ENCODE assay signal across 23 cellular contexts in the genomic region with DNA sequence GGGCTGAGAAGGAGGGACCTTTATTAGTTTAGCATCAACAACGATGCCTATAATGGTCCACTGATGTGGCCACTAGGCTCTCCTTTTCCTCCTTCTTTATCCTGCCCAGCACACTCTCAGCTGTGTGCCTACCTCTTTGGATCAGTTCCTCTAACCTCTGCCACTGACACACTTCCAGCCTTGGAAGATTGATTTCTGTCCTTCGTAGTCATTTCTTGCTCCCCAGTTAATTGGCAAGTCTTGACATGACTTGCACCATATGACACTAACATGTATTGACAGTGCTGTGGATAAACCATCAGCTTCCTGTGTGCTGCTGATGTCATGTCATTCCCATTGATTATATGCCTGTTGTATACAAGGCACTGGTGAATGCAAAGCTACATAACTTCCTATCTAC.
DNase-seq lines count a peak whose midpoint lies in the region; ATAC-seq, FAIRE-seq and TF ChIP-seq lines count a peak whose summit lies in the region.
"Had no signal": no experiment of that assay in that cellular context is flagged by ENCODE, and none has a peak within 500 bp of the region (broad histone marks: within the 10 kb centered on the region; RNA-seq: fewer than 3 reads in every experiment).

No MANE protein-coding gene starts in this region.

- intact Hi-C loops in colonic mucosa (cut with DNase I), result no loop called here

- H2BK12ac ChIP-seq in neuronal stem cell (ENCODE audit: low read length), result no peak overlapping the region

- no peak overlapping the region for H3K4me3 ChIP-seq in epithelial cell of esophagus (ENCODE audit: low read length)
- H3K4me3 ChIP-seq in colonic mucosa, result no peak overlapping the region
- no peak overlapping the region for H3K4me3 ChIP-seq in neuronal stem cell (ENCODE audit: low read length in 2 of 2)

- ATAC-seq in activated CD4-positive, CD25-positive, alpha-beta regulatory T cell treated with anti-CD3 and anti-CD28 coated beads, Interleukin-2, amount 50 U/mL, for 24 hours, result peak; percentile 44 to 45
- ATAC-seq in HG03045 (IDR thresholded peaks at IDR 0.05; ENCODE audit: unreplicated experiment), result peak; percentile 63

- DNase-seq in activated CD4-positive, CD25-positive, alpha-beta regulatory T cell treated with anti-CD3 and anti-CD28 coated beads, Interleukin-2, amount 50 U/mL, for 72 hours, result no peak
- DNase-seq in GM12892 (ENCODE audit: insufficient read length) (no peak), epithelial cell of esophagus (ENCODE audit: low read depth) (peak; percentile 70), colonic mucosa (no peak), neuronal stem cell (ENCODE audit: low spot score) (no peak), cortex of kidney (lab: John Stamatoyannopoulos, UW) (no peak)
- DNase-seq: BE2C; CD4-positive, alpha-beta T cell; EL; GOT3; HFFc6; KBM-7; NCI-H1417 treated with DMSO at 0.1 percent for 48 hours; NCI-H2029; NCI-H2171; NCI-H446; NCI-H69; RPMI8226; SIG-M5 had no signal

- H3K9me3 ChIP-seq in colonic mucosa, result no peaks in the 10 kb centered on the region
- H3K9me3 ChIP-seq in neuronal stem cell (replicated peaks in 1 of 2; ENCODE audit: control insufficient read depth in 2 of 2, insufficient read depth in 1 of 2, low read depth in 1 of 2, low read length in 2 of 2), result no peaks in the 10 kb centered on the region
- H3K9me3 ChIP-seq: BE2C had no signal

- H3K4ac ChIP-seq in neuronal stem cell (ENCODE audit: low read length), result no peak overlapping the region

- H2AFZ ChIP-seq in neuronal stem cell (ENCODE audit: low read length), result no peak overlapping the region

- H3K18ac ChIP-seq in neuronal stem cell (ENCODE audit: low read length), result no peak overlapping the region

- H3K4me1 ChIP-seq in colonic mucosa (no peaks in the 10 kb centered on the region), neuronal stem cell (ENCODE audit: control insufficient read depth in 2 of 2, insufficient read depth in 1 of 2, low read depth in 1 of 2, low read length in 2 of 2) (no peaks in the 10 kb centered on the region)
- H3K4me1 ChIP-seq: BE2C had no signal

- H3K23ac ChIP-seq in neuronal stem cell (ENCODE audit: low read depth, low read length, poor library complexity), result no peak overlapping the region

- H2BK120ac ChIP-seq in neuronal stem cell (ENCODE audit: low read depth, low read length), result no peak overlapping the region

- H3K14ac ChIP-seq in neuronal stem cell (ENCODE audit: low read length), result no peak overlapping the region

- WGBS in neuronal stem cell (ENCODE audit: extremely low coverage in 2 of 2, insufficient read length in 2 of 2, insufficient replicate concordance in 1 of 2), 2 donors, result no CpG with 5 or more reads among the region's 2 CpGs

- H3K36me3 ChIP-seq in colonic mucosa, result no peaks in the 10 kb centered on the region
- no peaks in the 10 kb centered on the region for H3K36me3 ChIP-seq in neuronal stem cell (replicated peaks in 1 of 2; ENCODE audit: control insufficient read depth in 2 of 2, insufficient read depth in 2 of 2, low read length in 2 of 2)
- H3K36me3 ChIP-seq: BE2C had no signal

- H2BK15ac ChIP-seq in neuronal stem cell (ENCODE audit: low read length), result no peak overlapping the region

- no peak for TF ChIP-seq CTCF in epithelial cell of esophagus (IDR thresholded peaks at IDR 0.05; ENCODE audit: insufficient read depth, low read depth, low read length, missing control alignments)
- TF ChIP-seq CTCF in colonic mucosa (IDR thresholded peaks at IDR 0.05), result no peak

- no peak overlapping the region for H2BK5ac ChIP-seq in neuronal stem cell (ENCODE audit: low read length)

- TF ChIP-seq POLR2A in GM12892 (IDR thresholded peaks at IDR 0.05; ENCODE audit: low read depth, low read length), result no peak

- H3K9ac ChIP-seq in colonic mucosa (ENCODE audit: low read depth in 2 of 2, low read length in 2 of 2), result no peak overlapping the region
- H3K9ac ChIP-seq in neuronal stem cell (ENCODE audit: low read depth, low read length, poor library complexity), result no peak overlapping the region

- no peak overlapping the region for H2AK5ac ChIP-seq in neuronal stem cell (ENCODE audit: low read depth, low read length)

- H3K27me3 ChIP-seq in colonic mucosa (no peaks in the 10 kb centered on the region), neuronal stem cell (ENCODE audit: control insufficient read depth in 3 of 3, insufficient read depth in 3 of 3, low read depth in 1 of 3, low read length in 3 of 3) (no peaks in the 10 kb centered on the region)
- H3K27me3 ChIP-seq: BE2C had no signal

- no peak overlapping the region for H4K8ac ChIP-seq in neuronal stem cell (ENCODE audit: low read depth, low read length)

- no peak overlapping the region for H3K27ac ChIP-seq in colonic mucosa
- H3K27ac ChIP-seq in neuronal stem cell (replicated peaks; ENCODE audit: low read length), result no peak overlapping the region
- H3K27ac ChIP-seq: 22Rv1 had no signal

- H3K4me2 ChIP-seq in neuronal stem cell (ENCODE audit: insufficient read depth, low read length, poor library complexity, severe bottlenecking), result no peak overlapping the region

- peak; percentile 70 for FAIRE-seq in GM12892 (lab: Jason Lieb, UNC)
- FAIRE-seq: GM18507 had no signal

- no peaks in the 10 kb centered on the region for H3K79me1 ChIP-seq in neuronal stem cell (ENCODE audit: low read depth, low read length)

- H4K91ac ChIP-seq in neuronal stem cell (ENCODE audit: low read depth, low read length, poor library complexity), result no peak overlapping the region
